ENCODE assay signal across 15 cellular contexts in the genomic region with DNA sequence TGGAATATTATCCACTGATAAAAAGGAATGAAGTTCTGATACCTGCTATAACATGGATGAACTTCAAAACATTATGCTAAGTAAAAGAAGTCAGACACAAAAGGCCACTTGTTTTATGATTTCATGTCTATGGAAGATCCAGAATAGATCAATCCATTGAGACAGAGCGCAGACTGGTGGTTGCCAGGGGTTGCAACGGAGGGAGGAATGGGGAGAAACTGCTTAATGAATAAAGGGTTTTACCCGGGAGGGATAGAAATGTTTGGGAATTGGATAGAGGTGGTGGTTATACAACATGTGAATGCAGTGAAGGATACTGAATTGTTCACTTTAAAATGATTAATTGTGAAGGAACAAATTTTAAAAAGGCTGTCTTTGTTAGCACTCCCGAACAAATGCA.
"Had no signal": no experiment of that assay in that cellular context is flagged by ENCODE, and none has a peak within 500 bp of the region (broad histone marks: within the 10 kb centered on the region; RNA-seq: fewer than 3 reads in every experiment).

No MANE protein-coding gene starts in this region.

- DNase-seq: activated CD4-positive, alpha-beta memory T cell treated with anti-CD3 and anti-CD28 coated beads, Interleukin-2, amount 10 ng/mL, durations not matched to agents 7 days and 5 days; activated CD4-positive, alpha-beta T cell treated with anti-CD3 and anti-CD28 coated beads for 4 hours; activated naive CD4-positive, alpha-beta T cell treated with anti-CD3 and anti-CD28 coated beads, Interleukin-2, amount 10 ng/mL, durations not matched to agents 7 days and 5 days; activated T-cell treated with anti-CD3 and anti-CD28 coated beads, Interleukin-2, amount 50 U/mL, for 1 hour; gastrocnemius medialis; nephron progenitor cell; occipital lobe; stimulated activated CD4-positive, alpha-beta T cell treated with anti-CD3 and anti-CD28 coated beads, Interleukin-12 subunit alpha, Interleukin-12 subunit beta, amount 100 ng/mL, for 4 hours; stimulated activated CD4-positive, alpha-beta T cell treated with anti-CD3 and anti-CD28 coated beads, Interleukin-1b, Interleukin-23, amount 100 ng/mL, for 48 hours; stimulated activated CD8-positive, alpha-beta memory T cell treated with anti-CD3 and anti-CD28 coated beads, Interleukin-4, amount 100 ng/mL, for 48 hours; stimulated activated naive CD4-positive, alpha-beta T cell treated with Interleukin-2 at 50 U/mL for 16 hours; SW 1271 had no signal

- ATAC-seq: gastrocnemius medialis, left lobe of liver, WTC11 had no signal

- H3K9me3 Mint-ChIP-seq: activated CD4-positive, alpha-beta memory T cell treated with anti-CD3 and anti-CD28 coated beads, Interleukin-2, amount 10 ng/mL, durations not matched to agents 7 days and 5 days; activated naive CD4-positive, alpha-beta T cell treated with anti-CD3 and anti-CD28 coated beads, Interleukin-2, amount 10 ng/mL, durations not matched to agents 7 days and 5 days; nephron progenitor cell; WTC11 had no signal

- H3K27ac Mint-ChIP-seq: activated CD4-positive, alpha-beta memory T cell treated with anti-CD3 and anti-CD28 coated beads, Interleukin-2, amount 10 ng/mL, durations not matched to agents 7 days and 5 days; activated naive CD4-positive, alpha-beta T cell treated with anti-CD3 and anti-CD28 coated beads, Interleukin-2, amount 10 ng/mL, durations not matched to agents 7 days and 5 days; progenitor cell of endocrine pancreas; WTC11 had no signal

- H3K27me3 Mint-ChIP-seq: activated CD4-positive, alpha-beta memory T cell treated with anti-CD3 and anti-CD28 coated beads, Interleukin-2, amount 10 ng/mL, durations not matched to agents 7 days and 5 days; activated naive CD4-positive, alpha-beta T cell treated with anti-CD3 and anti-CD28 coated beads, Interleukin-2, amount 10 ng/mL, durations not matched to agents 7 days and 5 days; progenitor cell of endocrine pancreas had no signal

- H3K4me1 Mint-ChIP-seq: activated CD4-positive, alpha-beta memory T cell treated with anti-CD3 and anti-CD28 coated beads, Interleukin-2, amount 10 ng/mL, durations not matched to agents 7 days and 5 days; activated naive CD4-positive, alpha-beta T cell treated with anti-CD3 and anti-CD28 coated beads, Interleukin-2, amount 10 ng/mL, durations not matched to agents 7 days and 5 days had no signal

- H3K4me3 Mint-ChIP-seq: activated CD4-positive, alpha-beta memory T cell treated with anti-CD3 and anti-CD28 coated beads, Interleukin-2, amount 10 ng/mL, durations not matched to agents 7 days and 5 days; activated naive CD4-positive, alpha-beta T cell treated with anti-CD3 and anti-CD28 coated beads, Interleukin-2, amount 10 ng/mL, durations not matched to agents 7 days and 5 days; nephron progenitor cell; WTC11 had no signal
